ENCODE assay signal across 1 cellular context in the genomic region with DNA sequence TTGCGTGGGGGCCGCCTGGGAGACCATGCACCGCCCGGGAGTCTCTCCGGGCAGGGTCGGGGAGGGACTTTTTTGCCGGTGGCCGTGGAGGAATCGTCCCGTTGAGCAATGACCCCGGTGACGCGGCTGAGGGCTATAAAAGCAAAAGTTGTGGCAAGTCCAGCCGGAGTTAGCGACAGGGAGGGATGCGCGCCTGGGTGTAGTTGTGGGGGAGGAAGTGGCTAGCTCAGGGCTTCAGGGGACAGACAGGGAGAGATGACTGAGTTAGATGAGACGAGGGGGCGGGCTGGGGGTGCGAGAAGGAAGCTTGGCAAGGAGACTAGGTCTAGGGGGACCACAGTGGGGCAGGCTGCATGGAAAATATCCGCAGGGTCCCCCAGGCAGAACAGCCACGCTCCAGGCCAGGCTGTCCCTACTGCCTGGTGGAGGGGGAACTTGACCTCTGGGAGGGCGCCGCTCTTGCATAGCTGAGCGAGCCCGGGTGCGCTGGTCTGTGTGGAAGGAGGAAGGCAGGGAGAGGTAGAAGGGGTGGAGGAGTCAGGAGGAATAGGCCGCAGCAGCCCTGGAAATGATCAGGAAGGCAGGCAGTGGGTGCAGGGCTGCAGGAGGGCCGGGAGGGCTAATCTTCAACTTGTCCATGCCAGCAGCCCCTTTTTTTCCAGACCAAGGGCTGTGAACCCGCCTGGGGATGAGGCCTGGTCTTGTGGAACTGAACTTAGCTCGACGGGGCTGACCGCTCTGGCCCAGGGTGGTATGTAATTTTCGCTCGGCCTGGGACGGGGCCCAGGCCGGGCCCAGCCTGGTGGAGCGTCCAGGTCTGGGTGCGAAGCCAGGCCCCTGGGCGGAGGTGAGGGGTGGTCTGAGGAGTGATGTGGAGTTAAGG.
TF ChIP-seq lines count a peak whose summit lies in the region.

Gene NEAT1, plus strand, starts transcription at position 166 of the 883 bp plus-strand sequence.

TF ChIP-seq in HepG2, 621 proteins besides CTCF, POLR2A, EP300 and RAD21 (continued from another document and continues in another):
- peak; percentile 12; the same call in 1 of the 2 replicates for TF ChIP-seq ZNF12 (CRISPR knock-in tag; IDR thresholded peaks at IDR 0.05)
- TF ChIP-seq ZNF350 (CRISPR knock-in tag; IDR thresholded peaks at IDR 0.05; ENCODE audit: borderline replicate concordance, low read depth) = peak; percentile 56; the same call in 1 of the 2 replicates
- TF ChIP-seq HOXD1 (CRISPR knock-in tag; IDR thresholded peaks at IDR 0.05) = peak; percentile 71; the same call in 1 of the 2 replicates
- TF ChIP-seq TBX3 (IDR thresholded peaks at IDR 0.05; ENCODE audit: borderline replicate concordance) = peak; percentile 48; the same call in 1 of the 2 replicates
- TF ChIP-seq ZNF670 (CRISPR knock-in tag; IDR thresholded peaks at IDR 0.05; ENCODE audit: borderline replicate concordance) = no peak
- TF ChIP-seq, protein P1, sequence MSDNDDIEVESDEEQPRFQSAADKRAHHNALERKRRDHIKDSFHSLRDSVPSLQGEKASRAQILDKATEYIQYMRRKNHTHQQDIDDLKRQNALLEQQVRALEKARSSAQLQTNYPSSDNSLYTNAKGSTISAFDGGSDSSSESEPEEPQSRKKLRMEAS (IDR thresholded peaks at IDR 0.05) = no peak
- TF ChIP-seq, protein P2, sequence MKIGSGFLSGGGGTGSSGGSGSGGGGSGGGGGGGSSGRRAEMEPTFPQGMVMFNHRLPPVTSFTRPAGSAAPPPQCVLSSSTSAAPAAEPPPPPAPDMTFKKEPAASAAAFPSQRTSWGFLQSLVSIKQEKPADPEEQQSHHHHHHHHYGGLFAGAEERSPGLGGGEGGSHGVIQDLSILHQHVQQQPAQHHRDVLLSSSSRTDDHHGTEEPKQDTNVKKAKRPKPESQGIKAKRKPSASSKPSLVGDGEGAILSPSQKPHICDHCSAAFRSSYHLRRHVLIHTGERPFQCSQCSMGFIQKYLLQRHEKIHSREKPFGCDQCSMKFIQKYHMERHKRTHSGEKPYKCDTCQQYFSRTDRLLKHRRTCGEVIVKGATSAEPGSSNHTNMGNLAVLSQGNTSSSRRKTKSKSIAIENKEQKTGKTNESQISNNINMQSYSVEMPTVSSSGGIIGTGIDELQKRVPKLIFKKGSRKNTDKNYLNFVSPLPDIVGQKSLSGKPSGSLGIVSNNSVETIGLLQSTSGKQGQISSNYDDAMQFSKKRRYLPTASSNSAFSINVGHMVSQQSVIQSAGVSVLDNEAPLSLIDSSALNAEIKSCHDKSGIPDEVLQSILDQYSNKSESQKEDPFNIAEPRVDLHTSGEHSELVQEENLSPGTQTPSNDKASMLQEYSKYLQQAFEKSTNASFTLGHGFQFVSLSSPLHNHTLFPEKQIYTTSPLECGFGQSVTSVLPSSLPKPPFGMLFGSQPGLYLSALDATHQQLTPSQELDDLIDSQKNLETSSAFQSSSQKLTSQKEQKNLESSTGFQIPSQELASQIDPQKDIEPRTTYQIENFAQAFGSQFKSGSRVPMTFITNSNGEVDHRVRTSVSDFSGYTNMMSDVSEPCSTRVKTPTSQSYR (CRISPR knock-in tag; IDR thresholded peaks at IDR 0.05; ENCODE audit: borderline replicate concordance) = peak; percentile 67
- peak; percentile 83; the same call in 1 of the 2 replicates for TF ChIP-seq ZNF720 (CRISPR knock-in tag; IDR thresholded peaks at IDR 0.05)
- TF ChIP-seq ZNF296 (CRISPR knock-in tag; conservative IDR thresholded peaks at IDR 0.05) = 0 out of 2 replicates have a peak, but pooled peaks have one; percentile 20
- TF ChIP-seq ELF3 (CRISPR knock-in tag; IDR thresholded peaks at IDR 0.05) = peak; percentile 76
- TF ChIP-seq ETV6 (CRISPR knock-in tag; conservative IDR thresholded peaks at IDR 0.05) = peak; percentile 96
- TF ChIP-seq FLYWCH1 (CRISPR knock-in tag; IDR thresholded peaks at IDR 0.05) = peak; percentile 62; the same call in 1 of the 2 replicates
- peak; percentile 58; the same call in 1 of the 2 replicates for TF ChIP-seq ELF1 (CRISPR knock-in tag; IDR thresholded peaks at IDR 0.05)
- TF ChIP-seq BHLHE40 (IDR thresholded peaks at IDR 0.05; ENCODE audit: low read length) = peak; percentile 79; the same call in 1 of the 2 replicates
- TF ChIP-seq CHD4 (IDR thresholded peaks at IDR 0.05; ENCODE audit: borderline replicate concordance, low read length) = no peak
- TF ChIP-seq ZSCAN12 (CRISPR knock-in tag; IDR thresholded peaks at IDR 0.05) = 0 out of 2 replicates have a peak, but pooled peaks have one; percentile 66
- TF ChIP-seq AGO2 (optimal IDR thresholded peaks at IDR 0.05; ENCODE audit: low read depth, low read length) = peak; percentile 100
- peak; percentile 32; the same call in 1 of the 2 replicates for TF ChIP-seq THAP11 (CRISPR knock-in tag; IDR thresholded peaks at IDR 0.05)
- TF ChIP-seq ATF7-NPFF (CRISPR knock-in tag; IDR thresholded peaks at IDR 0.05; ENCODE audit: low read depth) = peak; percentile 91
- TF ChIP-seq, protein P3, sequence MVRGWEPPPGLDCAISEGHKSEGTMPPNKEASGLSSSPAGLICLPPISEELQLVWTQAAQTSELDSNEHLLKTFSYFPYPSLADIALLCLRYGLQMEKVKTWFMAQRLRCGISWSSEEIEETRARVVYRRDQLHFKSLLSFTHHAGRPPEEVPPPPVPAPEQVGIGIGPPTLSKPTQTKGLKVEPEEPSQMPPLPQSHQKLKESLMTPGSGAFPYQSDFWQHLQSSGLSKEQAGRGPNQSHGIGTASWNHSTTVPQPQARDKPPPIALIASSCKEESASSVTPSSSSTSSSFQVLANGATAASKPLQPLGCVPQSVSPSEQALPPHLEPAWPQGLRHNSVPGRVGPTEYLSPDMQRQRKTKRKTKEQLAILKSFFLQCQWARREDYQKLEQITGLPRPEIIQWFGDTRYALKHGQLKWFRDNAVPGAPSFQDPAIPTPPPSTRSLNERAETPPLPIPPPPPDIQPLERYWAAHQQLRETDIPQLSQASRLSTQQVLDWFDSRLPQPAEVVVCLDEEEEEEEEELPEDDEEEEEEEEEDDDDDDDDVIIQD (CRISPR knock-in tag; IDR thresholded peaks at IDR 0.05; ENCODE audit: low read depth) = 0 out of 2 replicates have a peak, but pooled peaks have one; percentile 10
- TF ChIP-seq ZFP37 (CRISPR knock-in tag; IDR thresholded peaks at IDR 0.05; ENCODE audit: borderline replicate concordance) = peak; percentile 90; the same call in 1 of the 2 replicates
- peak; percentile 8; the same call in 1 of the 2 replicates for TF ChIP-seq XBP1 (CRISPR knock-in tag; IDR thresholded peaks at IDR 0.05)
- TF ChIP-seq, protein P4, sequence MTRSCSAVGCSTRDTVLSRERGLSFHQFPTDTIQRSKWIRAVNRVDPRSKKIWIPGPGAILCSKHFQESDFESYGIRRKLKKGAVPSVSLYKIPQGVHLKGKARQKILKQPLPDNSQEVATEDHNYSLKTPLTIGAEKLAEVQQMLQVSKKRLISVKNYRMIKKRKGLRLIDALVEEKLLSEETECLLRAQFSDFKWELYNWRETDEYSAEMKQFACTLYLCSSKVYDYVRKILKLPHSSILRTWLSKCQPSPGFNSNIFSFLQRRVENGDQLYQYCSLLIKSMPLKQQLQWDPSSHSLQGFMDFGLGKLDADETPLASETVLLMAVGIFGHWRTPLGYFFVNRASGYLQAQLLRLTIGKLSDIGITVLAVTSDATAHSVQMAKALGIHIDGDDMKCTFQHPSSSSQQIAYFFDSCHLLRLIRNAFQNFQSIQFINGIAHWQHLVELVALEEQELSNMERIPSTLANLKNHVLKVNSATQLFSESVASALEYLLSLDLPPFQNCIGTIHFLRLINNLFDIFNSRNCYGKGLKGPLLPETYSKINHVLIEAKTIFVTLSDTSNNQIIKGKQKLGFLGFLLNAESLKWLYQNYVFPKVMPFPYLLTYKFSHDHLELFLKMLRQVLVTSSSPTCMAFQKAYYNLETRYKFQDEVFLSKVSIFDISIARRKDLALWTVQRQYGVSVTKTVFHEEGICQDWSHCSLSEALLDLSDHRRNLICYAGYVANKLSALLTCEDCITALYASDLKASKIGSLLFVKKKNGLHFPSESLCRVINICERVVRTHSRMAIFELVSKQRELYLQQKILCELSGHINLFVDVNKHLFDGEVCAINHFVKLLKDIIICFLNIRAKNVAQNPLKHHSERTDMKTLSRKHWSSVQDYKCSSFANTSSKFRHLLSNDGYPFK (CRISPR knock-in tag; IDR thresholded peaks at IDR 0.05; ENCODE audit: borderline replicate concordance) = no peak
- TF ChIP-seq KAT8 (CRISPR knock-in tag; IDR thresholded peaks at IDR 0.05) = peak; percentile 19; the same call in 1 of the 2 replicates
- no peak for TF ChIP-seq ZNF3 (CRISPR knock-in tag; IDR thresholded peaks at IDR 0.05)
- no peak for TF ChIP-seq PRDM4 (CRISPR knock-in tag; IDR thresholded peaks at IDR 0.05; ENCODE audit: borderline replicate concordance)
- peak; percentile 83; the same call in 1 of the 2 replicates for TF ChIP-seq MAF1 (CRISPR knock-in tag; IDR thresholded peaks at IDR 0.05; ENCODE audit: borderline replicate concordance)
- no peak for TF ChIP-seq ZBTB4 (CRISPR knock-in tag; IDR thresholded peaks at IDR 0.05; ENCODE audit: borderline replicate concordance)
- TF ChIP-seq, protein P5, sequence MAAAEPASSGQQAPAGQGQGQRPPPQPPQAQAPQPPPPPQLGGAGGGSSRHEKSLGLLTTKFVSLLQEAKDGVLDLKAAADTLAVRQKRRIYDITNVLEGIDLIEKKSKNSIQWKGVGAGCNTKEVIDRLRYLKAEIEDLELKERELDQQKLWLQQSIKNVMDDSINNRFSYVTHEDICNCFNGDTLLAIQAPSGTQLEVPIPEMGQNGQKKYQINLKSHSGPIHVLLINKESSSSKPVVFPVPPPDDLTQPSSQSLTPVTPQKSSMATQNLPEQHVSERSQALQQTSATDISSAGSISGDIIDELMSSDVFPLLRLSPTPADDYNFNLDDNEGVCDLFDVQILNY (CRISPR knock-in tag; conservative IDR thresholded peaks at IDR 0.05) = no peak
- peak; percentile 50 to 97 for TF ChIP-seq ATF4 (CRISPR knock-in tag; IDR thresholded peaks at IDR 0.05)
- TF ChIP-seq ZNF510 (CRISPR knock-in tag; IDR thresholded peaks at IDR 0.05; ENCODE audit: low read depth) = no peak; the same call in none of the 2 replicates
- TF ChIP-seq CCDC6 (CRISPR knock-in tag; IDR thresholded peaks at IDR 0.05) = peak; percentile 69; the same call in 1 of the 2 replicates
- TF ChIP-seq, protein P6, sequence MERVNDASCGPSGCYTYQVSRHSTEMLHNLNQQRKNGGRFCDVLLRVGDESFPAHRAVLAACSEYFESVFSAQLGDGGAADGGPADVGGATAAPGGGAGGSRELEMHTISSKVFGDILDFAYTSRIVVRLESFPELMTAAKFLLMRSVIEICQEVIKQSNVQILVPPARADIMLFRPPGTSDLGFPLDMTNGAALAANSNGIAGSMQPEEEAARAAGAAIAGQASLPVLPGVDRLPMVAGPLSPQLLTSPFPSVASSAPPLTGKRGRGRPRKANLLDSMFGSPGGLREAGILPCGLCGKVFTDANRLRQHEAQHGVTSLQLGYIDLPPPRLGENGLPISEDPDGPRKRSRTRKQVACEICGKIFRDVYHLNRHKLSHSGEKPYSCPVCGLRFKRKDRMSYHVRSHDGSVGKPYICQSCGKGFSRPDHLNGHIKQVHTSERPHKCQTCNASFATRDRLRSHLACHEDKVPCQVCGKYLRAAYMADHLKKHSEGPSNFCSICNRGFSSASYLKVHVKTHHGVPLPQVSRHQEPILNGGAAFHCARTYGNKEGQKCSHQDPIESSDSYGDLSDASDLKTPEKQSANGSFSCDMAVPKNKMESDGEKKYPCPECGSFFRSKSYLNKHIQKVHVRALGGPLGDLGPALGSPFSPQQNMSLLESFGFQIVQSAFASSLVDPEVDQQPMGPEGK (CRISPR knock-in tag; IDR thresholded peaks at IDR 0.05) = no peak
- TF ChIP-seq ELK4 (CRISPR knock-in tag; IDR thresholded peaks at IDR 0.05; ENCODE audit: borderline replicate concordance) = no peak
